28 cellular contexts compared by ENCODE assay signal in genomic region chr13:27327633-27328032, GRCh38.
"Had no signal": no experiment of that assay in that cellular context is flagged by ENCODE, and none has a peak within 500 bp of the region (broad histone marks: within the 10 kb centered on the region; RNA-seq: fewer than 3 reads in every experiment).

No MANE protein-coding gene starts in this region.

- ATAC-seq: effector memory CD8-positive, alpha-beta T cell; esophagus mucosa; gastroesophageal sphincter; heart right ventricle; left cardiac atrium; left lung; left ventricle myocardium superior; lower lobe of right lung; mucosa of descending colon; naive thymus-derived CD8-positive, alpha-beta T cell had no signal

- H3K36me3 ChIP-seq: esophagus squamous epithelium, gastroesophageal sphincter, heart right ventricle, left lung, lower lobe of right lung had no signal

- H3K27me3 ChIP-seq: gastroesophageal sphincter had no signal

- H3K4me1 ChIP-seq: esophagus squamous epithelium, gastroesophageal sphincter, heart right ventricle, left lung, lower lobe of right lung had no signal

- FAIRE-seq: colon, endometrium, islet of Langerhans, keratinocyte had no signal

- H3K9me3 ChIP-seq: esophagus squamous epithelium, gastroesophageal sphincter, heart right ventricle, lower lobe of right lung, mucosa of descending colon had no signal

- H3K27ac ChIP-seq: coronary artery, dorsolateral prefrontal cortex, epithelial cell of prostate, esophagus squamous epithelium, gastroesophageal sphincter, heart right ventricle, left lung, lower lobe of right lung had no signal

- DNase-seq: dermis blood vessel endothelial cell; dorsolateral prefrontal cortex; effector CD8-positive, alpha-beta T cell; effector memory CD8-positive, alpha-beta T cell; endodermal cell; erythroblast; esophagus squamous epithelium; foreskin fibroblast; foreskin melanocyte; head of caudate nucleus; heart right ventricle; hippocampal formation; left cardiac atrium; left lung; left ventricle myocardium superior; lower lobe of right lung; mesenchymal stem cell; mucosa of descending colon; naive B cell; naive thymus-derived CD8-positive, alpha-beta T cell had no signal

- H3K4me3 ChIP-seq: coronary artery, dorsolateral prefrontal cortex, esophagus squamous epithelium, gastroesophageal sphincter, heart right ventricle, left lung, lower lobe of right lung, mucosa of descending colon had no signal
